Comparison of ENCODE assay signal across 20 cellular contexts in genomic region chr20:25204550-25205276, GRCh38. TPM values are rescaled to one million over a fixed set of nuclear protein-coding genes. Genes with fewer than 3 reads are reported as not detected.
DNase-seq lines count a peak whose midpoint lies in the region; ATAC-seq and TF ChIP-seq lines count a peak whose summit lies in the region.
"Had no signal": no experiment of that assay in that cellular context is flagged by ENCODE, and none has a peak within 500 bp of the region (broad histone marks: within the 10 kb centered on the region; RNA-seq: fewer than 3 reads in every experiment).

No MANE protein-coding gene starts in this region.

- H3K4me2 ChIP-seq in PC-3 (ENCODE audit: low read length): no peak overlapping the region

- H3K4me1 Mint-ChIP-seq in stimulated activated naive CD8-positive, alpha-beta T cell treated with anti-CD3 and anti-CD28 coated beads, Interleukin-15, Interleukin-2, amounts not matched to agents 100 ng/mL and 50 ng/mL, for 24 hours (ENCODE audit: low read depth): peaks cover 37% of the 10 kb centered on the region
- H3K4me1 Mint-ChIP-seq in mesothelial cell of epicardium: peaks cover 7% of the 10 kb centered on the region

- H3K36me3 ChIP-seq in brain microvascular endothelial cell (replicated peaks) (peaks cover 1% of the 10 kb centered on the region), PC-3 (ENCODE audit: low read depth, low read length) (peaks cover 7% of the 10 kb centered on the region; the same call in 1 of the 2 replicates)

- peaks cover 8% of the 10 kb centered on the region; the same call in 1 of the 2 replicates for H3K4me1 ChIP-seq in PC-3 (ENCODE audit: insufficient read depth, low read length)
- H3K4me1 ChIP-seq: HAP-1 had no signal

- H3K27me3 Mint-ChIP-seq in stimulated activated naive CD8-positive, alpha-beta T cell treated with anti-CD3 and anti-CD28 coated beads, Interleukin-15, Interleukin-2, amounts not matched to agents 100 ng/mL and 50 ng/mL, for 24 hours: no peaks in the 10 kb centered on the region
- H3K27me3 Mint-ChIP-seq in mesothelial cell of epicardium (ENCODE audit: low read depth): no peaks in the 10 kb centered on the region

- H3K27ac ChIP-seq in caudate nucleus (ENCODE audit: low read depth, low read length) (peak overlapping the region; percentile 59), brain microvascular endothelial cell (no peak overlapping the region), PC-3 (ENCODE audit: low read length) (no peak overlapping the region)
- H3K27ac ChIP-seq: SK-N-MC had no signal

- no peaks in the 10 kb centered on the region for H3F3A ChIP-seq in PC-3 (ENCODE audit: low read length, unreplicated experiment)

- no TSS peak for BruUV-seq in PC-3 (replicated peaks; lab: Mats Ljungman, UMichigan)

- ATAC-seq in stimulated activated naive CD8-positive, alpha-beta T cell treated with anti-CD3 and anti-CD28 coated beads, Interleukin-15, Interleukin-2, amounts not matched to agents 100 U/mL and 50 U/mL, for 24 hours: no peak
- ATAC-seq in PC-3: no peak
- ATAC-seq: gastroesophageal sphincter had no signal

- peak overlapping the region; percentile 60 for H3K27ac Mint-ChIP-seq in stimulated activated naive CD8-positive, alpha-beta T cell treated with anti-CD3 and anti-CD28 coated beads, Interleukin-15, Interleukin-2, amounts not matched to agents 100 ng/mL and 50 ng/mL, for 24 hours
- H3K27ac Mint-ChIP-seq in mesothelial cell of epicardium: peak overlapping the region; percentile 31
- H3K27ac Mint-ChIP-seq: activated T-cell treated with anti-CD3 and anti-CD28 coated beads, Interleukin-2, amount 50 U/mL, for 72 hours had no signal

- peaks cover 84% of the 10 kb centered on the region for H3K79me2 ChIP-seq in PC-3 (ENCODE audit: low read length)

- no peak overlapping the region for H3K4me3 Mint-ChIP-seq in stimulated activated naive CD8-positive, alpha-beta T cell treated with anti-CD3 and anti-CD28 coated beads, Interleukin-15, Interleukin-2, amounts not matched to agents 100 ng/mL and 50 ng/mL, for 24 hours
- H3K4me3 Mint-ChIP-seq in mesothelial cell of epicardium: no peak overlapping the region
- H3K4me3 Mint-ChIP-seq: activated T-cell treated with anti-CD3 and anti-CD28 coated beads, Interleukin-2, amount 50 U/mL, for 72 hours had no signal

- no peak overlapping the region for H2AFZ ChIP-seq in PC-3 (ENCODE audit: low read length)

- peaks cover 6% of the 10 kb centered on the region for H3K36me3 Mint-ChIP-seq in stimulated activated naive CD8-positive, alpha-beta T cell treated with anti-CD3 and anti-CD28 coated beads, Interleukin-15, Interleukin-2, amounts not matched to agents 100 ng/mL and 50 ng/mL, for 24 hours (ENCODE audit: low read depth)
- peaks cover 15% of the 10 kb centered on the region for H3K36me3 Mint-ChIP-seq in mesothelial cell of epicardium

- H3K27me3 ChIP-seq in brain microvascular endothelial cell (replicated peaks) (no peaks in the 10 kb centered on the region), PC-3 (ENCODE audit: low read length) (no peaks in the 10 kb centered on the region)
- H3K27me3 ChIP-seq: ascending aorta, gastroesophageal sphincter had no signal

- no peaks in the 10 kb centered on the region for H3K9me2 ChIP-seq in PC-3 (replicated peaks; ENCODE audit: low read length)

- no peaks in the 10 kb centered on the region for H3K9me3 Mint-ChIP-seq in stimulated activated naive CD8-positive, alpha-beta T cell treated with anti-CD3 and anti-CD28 coated beads, Interleukin-15, Interleukin-2, amounts not matched to agents 100 ng/mL and 50 ng/mL, for 24 hours
- peaks cover 11% of the 10 kb centered on the region for H3K9me3 Mint-ChIP-seq in mesothelial cell of epicardium
- H3K9me3 Mint-ChIP-seq: activated T-cell treated with anti-CD3 and anti-CD28 coated beads, Interleukin-2, amount 50 U/mL, for 72 hours had no signal

- POLR2A ChIA-PET in PC-3 (lab: Charles Lee; ENCODE audit: unreplicated experiment): no interaction called here

- CTCF ChIA-PET in PC-3 (lab: Charles Lee): no interaction called here

- intact Hi-C loops in PC-3 (cut with micrococcal nuclease): no loop called here

- TF ChIP-seq CTCF in mesothelial cell of epicardium (IDR thresholded peaks at IDR 0.05; ENCODE audit: unreplicated experiment) (no peak), brain microvascular endothelial cell (IDR thresholded peaks at IDR 0.05; ENCODE audit: low read depth, low read length, missing control alignments) (no peak), PC-3 (conservative IDR thresholded peaks at IDR 0.05; ENCODE audit: low read depth, low read length) (no peak)

- H3K9ac ChIP-seq in PC-3 (ENCODE audit: low read length): no peak overlapping the region

- DNase-seq in stimulated activated naive CD8-positive, alpha-beta T cell treated with anti-CD3 and anti-CD28 coated beads, Interleukin-15, Interleukin-2, amounts not matched to agents 100 U/mL and 50 U/mL, for 24 hours: no peak
- no peak for DNase-seq in caudate nucleus (lab: John Stamatoyannopoulos, UW)
- no peak for DNase-seq in mesothelial cell of epicardium (ENCODE audit: low spot score in 2 of 2, unreplicated experiment in 2 of 2)
- no peak for DNase-seq in brain microvascular endothelial cell
- no peak for DNase-seq in PC-3
- no peak for DNase-seq in NCI-H226
- no peak for DNase-seq in NCI-H2196 (lab: John Stamatoyannopoulos, UW; ENCODE audit: unreplicated experiment)
- DNase-seq: activated CD4-positive, CD25-positive, alpha-beta regulatory T cell; activated T-cell treated with anti-CD3 and anti-CD28 coated beads, Interleukin-2, amount 50 U/mL, for 72 hours; DMS53; effector memory CD4-positive, alpha-beta T cell; NCI-H1417; NCI-H526; occipital lobe; stimulated activated CD4-positive, alpha-beta T cell treated with anti-CD3 and anti-CD28 coated beads, Interleukin-12 subunit alpha, Interleukin-12 subunit beta, amount 100 ng/mL, for 4 hours had no signal

- in situ Hi-C loops in brain microvascular endothelial cell (cut with HindIII; ENCODE audit: low pct_ligation_motif_present, low sequenced_read_pairs): no loop called here

- H3K4me3 ChIP-seq in brain microvascular endothelial cell (ENCODE audit: low read depth, low read length) (no peak overlapping the region), PC-3 (ENCODE audit: low read length) (no peak overlapping the region)
- H3K4me3 ChIP-seq: ascending aorta, gastroesophageal sphincter, HAP-1, SK-N-MC had no signal

- no peaks in the 10 kb centered on the region for H3K9me3 ChIP-seq in PC-3 (ENCODE audit: low read length)
- H3K9me3 ChIP-seq: ascending aorta, gastroesophageal sphincter had no signal

- no peaks in the 10 kb centered on the region for H4K20me1 ChIP-seq in PC-3 (ENCODE audit: low read length)

RNA-seq across cellular contexts. Expression of gene ENTPD6, which starts 9.2 kb away (rescaled TPM):
- total RNA-seq in mesothelial cell of epicardium: 59.3 to 68.6 TPM (median 67.8 TPM) in 3 replicates
- total RNA-seq in PC-3 (2014; rRNA removed): 122 and 150 TPM in 2 replicates

RNA-seq across cellular contexts. Expression of gene PYGB, which starts 43.2 kb away (rescaled TPM):
- total RNA-seq in mesothelial cell of epicardium (46.6 to 48.0 TPM (median 47.4 TPM) in 3 replicates), PC-3 (2014; rRNA removed) (216 and 245 TPM in 2 replicates)
